In the genomic region with DNA sequence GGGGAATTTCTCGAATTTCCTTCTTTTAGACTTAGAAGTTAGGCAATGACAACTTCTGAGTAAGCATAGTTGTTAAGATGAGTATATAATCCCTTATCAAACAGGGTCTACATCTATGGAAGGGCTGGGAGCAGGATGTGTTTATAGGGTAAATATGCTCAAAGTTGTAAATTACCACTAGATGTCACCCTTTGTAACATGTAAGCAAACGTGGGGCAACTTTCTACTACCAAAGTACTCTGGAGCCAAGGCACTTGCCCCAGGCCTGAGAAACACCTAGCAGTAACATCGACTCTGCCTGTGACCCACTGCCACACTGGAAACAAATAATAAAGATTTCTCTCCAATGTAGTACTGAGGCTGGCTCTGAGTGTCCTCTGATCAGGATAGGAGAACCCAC, we compare ENCODE assay signal across 1 cellular context.
TF ChIP-seq lines count a peak whose summit lies in the region.

No MANE protein-coding gene starts in this region.

TF ChIP-seq in HCT116, 20 proteins besides CTCF, POLR2A, EP300 and RAD21 (continued from another document):
- TF ChIP-seq, protein P1, sequence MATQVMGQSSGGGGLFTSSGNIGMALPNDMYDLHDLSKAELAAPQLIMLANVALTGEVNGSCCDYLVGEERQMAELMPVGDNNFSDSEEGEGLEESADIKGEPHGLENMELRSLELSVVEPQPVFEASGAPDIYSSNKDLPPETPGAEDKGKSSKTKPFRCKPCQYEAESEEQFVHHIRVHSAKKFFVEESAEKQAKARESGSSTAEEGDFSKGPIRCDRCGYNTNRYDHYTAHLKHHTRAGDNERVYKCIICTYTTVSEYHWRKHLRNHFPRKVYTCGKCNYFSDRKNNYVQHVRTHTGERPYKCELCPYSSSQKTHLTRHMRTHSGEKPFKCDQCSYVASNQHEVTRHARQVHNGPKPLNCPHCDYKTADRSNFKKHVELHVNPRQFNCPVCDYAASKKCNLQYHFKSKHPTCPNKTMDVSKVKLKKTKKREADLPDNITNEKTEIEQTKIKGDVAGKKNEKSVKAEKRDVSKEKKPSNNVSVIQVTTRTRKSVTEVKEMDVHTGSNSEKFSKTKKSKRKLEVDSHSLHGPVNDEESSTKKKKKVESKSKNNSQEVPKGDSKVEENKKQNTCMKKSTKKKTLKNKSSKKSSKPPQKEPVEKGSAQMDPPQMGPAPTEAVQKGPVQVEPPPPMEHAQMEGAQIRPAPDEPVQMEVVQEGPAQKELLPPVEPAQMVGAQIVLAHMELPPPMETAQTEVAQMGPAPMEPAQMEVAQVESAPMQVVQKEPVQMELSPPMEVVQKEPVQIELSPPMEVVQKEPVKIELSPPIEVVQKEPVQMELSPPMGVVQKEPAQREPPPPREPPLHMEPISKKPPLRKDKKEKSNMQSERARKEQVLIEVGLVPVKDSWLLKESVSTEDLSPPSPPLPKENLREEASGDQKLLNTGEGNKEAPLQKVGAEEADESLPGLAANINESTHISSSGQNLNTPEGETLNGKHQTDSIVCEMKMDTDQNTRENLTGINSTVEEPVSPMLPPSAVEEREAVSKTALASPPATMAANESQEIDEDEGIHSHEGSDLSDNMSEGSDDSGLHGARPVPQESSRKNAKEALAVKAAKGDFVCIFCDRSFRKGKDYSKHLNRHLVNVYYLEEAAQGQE (IDR thresholded peaks at IDR 0.05; ENCODE audit: low read depth): no peak
- TF ChIP-seq, protein P2, sequence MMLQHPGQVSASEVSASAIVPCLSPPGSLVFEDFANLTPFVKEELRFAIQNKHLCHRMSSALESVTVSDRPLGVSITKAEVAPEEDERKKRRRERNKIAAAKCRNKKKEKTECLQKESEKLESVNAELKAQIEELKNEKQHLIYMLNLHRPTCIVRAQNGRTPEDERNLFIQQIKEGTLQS (IDR thresholded peaks at IDR 0.05): no peak
- TF ChIP-seq TCF7L2 (IDR thresholded peaks at IDR 0.05; ENCODE audit: borderline replicate concordance, extremely low read depth, insufficient read depth, insufficient read length): no peak
- TF ChIP-seq CBX3 (IDR thresholded peaks at IDR 0.05; ENCODE audit: low read depth): no peak
- no peak for TF ChIP-seq FOSL1 (IDR thresholded peaks at IDR 0.05; ENCODE audit: low read depth)
- TF ChIP-seq ZNF274 (IDR thresholded peaks at IDR 0.05; ENCODE audit: low read depth, low read length): no peak
- TF ChIP-seq EZH2 (IDR thresholded peaks at IDR 0.05): no peak
TF ChIP-seq in HCT116: peak in this region for 0.
